1 cellular context compared by ENCODE assay signal in the genomic region with DNA sequence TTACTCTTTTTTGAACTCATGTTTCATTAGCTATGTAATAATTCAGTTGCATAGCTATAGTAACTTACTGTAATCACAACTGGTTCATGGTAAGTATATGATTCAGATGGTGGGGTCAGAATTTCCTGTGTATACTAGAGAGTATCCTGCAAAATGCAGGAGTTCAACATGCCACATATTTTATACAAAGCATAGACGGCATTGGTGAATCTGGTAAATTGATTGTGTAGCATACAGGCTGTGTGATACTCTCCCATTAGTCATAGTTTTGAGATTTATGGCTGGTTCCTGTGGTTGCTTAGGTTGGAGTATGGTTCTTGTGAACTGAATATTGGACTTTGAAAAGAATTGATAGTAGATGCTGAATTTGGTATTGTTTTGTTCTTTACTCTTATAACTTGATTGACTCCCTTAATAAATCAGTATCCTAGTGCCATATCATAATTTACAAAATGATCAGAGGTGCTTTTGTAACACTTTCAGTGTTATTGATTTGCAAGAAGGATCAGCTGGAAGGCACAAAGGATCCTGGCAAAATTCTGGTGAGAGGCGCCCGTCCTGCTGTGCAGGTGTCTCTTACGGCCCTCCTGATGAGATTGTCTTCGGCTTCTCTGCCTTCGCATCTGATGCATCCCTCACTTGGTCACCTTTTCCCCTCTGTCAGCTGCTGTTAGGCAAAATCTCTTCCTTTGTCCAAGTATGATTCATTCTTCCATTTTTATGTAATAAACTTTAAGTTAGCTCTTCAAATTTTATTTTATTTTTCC.
TF ChIP-seq lines count a peak whose summit lies in the region.

No MANE protein-coding gene starts in this region.

TF ChIP-seq in endothelial cell of umbilical vein, 7 proteins besides CTCF, POLR2A, EP300 and RAD21 (continued from another document):
- TF ChIP-seq MYC (IDR thresholded peaks at IDR 0.05; ENCODE audit: low read depth, low read length) (no peak), EZH2 (IDR thresholded peaks at IDR 0.05; ENCODE audit: borderline replicate concordance, low read depth, low read length, severe bottlenecking) (no peak), GATA2 (IDR thresholded peaks at IDR 0.05; ENCODE audit: insufficient read depth, insufficient read length, low read depth, low read length) (no peak), POLR2AphosphoS5 (IDR thresholded peaks at IDR 0.05; ENCODE audit: insufficient read depth, low read depth, low read length) (no peak), FOS (IDR thresholded peaks at IDR 0.05; ENCODE audit: borderline replicate concordance, insufficient read depth, low read length) (no peak)
